ENCODE assay signal across 18 cellular contexts in the genomic region with DNA sequence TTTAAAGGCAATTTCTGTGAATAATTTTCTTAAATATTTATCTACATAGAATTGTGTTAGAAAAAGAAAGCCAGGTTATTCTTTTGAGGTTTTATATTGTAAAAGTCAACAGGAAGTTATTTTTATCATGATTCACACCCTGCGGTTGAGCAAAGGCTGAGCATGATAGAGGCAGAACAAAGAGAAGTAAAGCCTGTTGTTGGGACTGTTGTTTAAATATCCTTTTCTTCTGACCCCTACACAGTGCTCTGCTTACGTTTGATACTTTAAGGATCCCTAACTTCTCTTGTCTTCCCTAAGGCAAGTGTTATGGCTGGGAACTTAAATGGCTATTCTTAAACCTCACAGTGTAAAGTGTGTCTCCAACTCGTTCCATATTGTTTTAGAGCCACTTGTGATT.
DNase-seq lines count a peak whose midpoint lies in the region; ATAC-seq lines count a peak whose summit lies in the region.
"Had no signal": no experiment of that assay in that cellular context is flagged by ENCODE, and none has a peak within 500 bp of the region (broad histone marks: within the 10 kb centered on the region; RNA-seq: fewer than 3 reads in every experiment).

No MANE protein-coding gene starts in this region.

- no peaks in the 10 kb centered on the region for H3K27me3 Mint-ChIP-seq in central memory CD8-positive, alpha-beta T cell
- H3K27me3 Mint-ChIP-seq: CD4-positive, alpha-beta T cell had no signal

- peak; percentile 78 for ATAC-seq in central memory CD8-positive, alpha-beta T cell (replicated peaks; ENCODE audit: extremely low read depth, poor library complexity, severe bottlenecking)
- ATAC-seq in left colon = peak; percentile 93
- no peak for ATAC-seq in HG03460 (IDR thresholded peaks at IDR 0.05; ENCODE audit: unreplicated experiment)
- ATAC-seq in GM18873 (IDR thresholded peaks at IDR 0.05; ENCODE audit: low FRiP score, unreplicated experiment) = no peak
- ATAC-seq: HepG2, sciatic nerve had no signal

- H3K9me3 Mint-ChIP-seq in central memory CD8-positive, alpha-beta T cell = peaks cover 7% of the 10 kb centered on the region
- H3K9me3 Mint-ChIP-seq: T-helper 1 cell treated with Interleukin-12 subunit alpha and Interleukin-12 subunit beta and Interleukin-4 antibody, amounts not matched to agents 30 μg/mL and 1 μg/mL, for 36 hours had no signal

- peaks cover 21% of the 10 kb centered on the region for H3K4me1 Mint-ChIP-seq in central memory CD8-positive, alpha-beta T cell

- peaks cover 2% of the 10 kb centered on the region for H3K36me3 Mint-ChIP-seq in central memory CD8-positive, alpha-beta T cell (ENCODE audit: insufficient read depth)

- intact Hi-C loops in left colon (cut with DNase I, micrococcal nuclease) = no loop called here

- H3K27ac Mint-ChIP-seq in central memory CD8-positive, alpha-beta T cell (ENCODE audit: low read depth) = peak overlapping the region; percentile 81
- H3K27ac Mint-ChIP-seq: CD4-positive, alpha-beta T cell; T-helper 1 cell treated with Interleukin-12 subunit alpha and Interleukin-12 subunit beta and Interleukin-4 antibody, amounts not matched to agents 30 μg/mL and 1 μg/mL, for 36 hours had no signal

- DNase-seq in EH (ENCODE audit: low read depth) = peak; percentile 7
- peak; percentile 8 for DNase-seq in SW480 (ENCODE audit: low spot score)
- DNase-seq in central memory CD8-positive, alpha-beta T cell (ENCODE audit: low spot score in 2 of 2) = no peak
- DNase-seq in left colon = no peak
- no peak for DNase-seq in NOMO-1 treated with dmso at 0.1 percent for 144 hours (lab: John Stamatoyannopoulos, UW; ENCODE audit: unreplicated experiment)
- DNase-seq in DMS 273 treated with DMSO at 0.1 percent for 48 hours (lab: John Stamatoyannopoulos, UW) = no peak
- DNase-seq: activated effector memory CD4-positive, alpha-beta T cell treated with anti-CD3 and anti-CD28 coated beads, Interleukin-2, amount 50 U/mL, for 16 hours; amygdala; CD4-positive, alpha-beta T cell; MM.1S; NCI-H1694 treated with DMSO at 0.1 percent for 48 hours; NCI-H510A; SHP77 treated with DMSO at 0.1 percent for 48 hours had no signal

- H3K4me3 Mint-ChIP-seq in central memory CD8-positive, alpha-beta T cell = peak overlapping the region; percentile 35
- H3K4me3 Mint-ChIP-seq: CD4-positive, alpha-beta T cell; T-helper 1 cell treated with Interleukin-12 subunit alpha and Interleukin-12 subunit beta and Interleukin-4 antibody, amounts not matched to agents 30 μg/mL and 1 μg/mL, for 36 hours had no signal

Comparison
In these comparisons a context has a peak if more than half of its experiments do, and no peak if none do; other contexts are left out.
1. DNase-seq: peak in EH (single experiment) and SW480 (single experiment); none in central memory CD8-positive, alpha-beta T cell (0 of 2), left colon (0 of 2), NOMO-1 treated with dmso at 0.1 percent for 144 hours (single experiment) and DMS 273 treated with DMSO at 0.1 percent for 48 hours (single experiment).
2. ATAC-seq: peak in central memory CD8-positive, alpha-beta T cell (single experiment) and left colon (single experiment); none in HG03460 (single experiment) and GM18873 (single experiment).